In genomic region chr18:35950628-35950982, GRCh38 we compare ENCODE assay signal across 9 cellular contexts.
DNase-seq lines count a peak whose midpoint lies in the region; ATAC-seq and TF ChIP-seq lines count a peak whose summit lies in the region.
"Had no signal": no experiment of that assay in that cellular context is flagged by ENCODE, and none has a peak within 500 bp of the region (broad histone marks: within the 10 kb centered on the region; RNA-seq: fewer than 3 reads in every experiment).

No MANE protein-coding gene starts in this region.

- TF ChIP-seq CTCF in C4-2B (conservative IDR thresholded peaks at IDR 0.05) (peak; percentile 60), LNCaP clone FGC (IDR thresholded peaks at IDR 0.05; ENCODE audit: control insufficient read depth, extremely low read depth, insufficient read depth) (no peak)

- peaks cover 7% of the 10 kb centered on the region for H3K27me3 ChIP-seq in effector memory CD4-positive, alpha-beta T cell (replicated peaks; ENCODE audit: control insufficient read depth, insufficient read depth, low read length, poor library complexity, severe bottlenecking)
- H3K27me3 ChIP-seq in neuronal stem cell (ENCODE audit: control insufficient read depth in 3 of 3, insufficient read depth in 3 of 3, low read depth in 1 of 3, low read length in 3 of 3) (peaks cover 0 to 37% (median 10%) of the 10 kb centered on the region in 3 experiments), H7 (ENCODE audit: control insufficient read depth, insufficient read depth, low read length) (no peaks in the 10 kb centered on the region)

- H3K14ac ChIP-seq in neuronal stem cell (ENCODE audit: low read length): no peak overlapping the region

- no peak overlapping the region for H2BK120ac ChIP-seq in neuronal stem cell (ENCODE audit: low read depth, low read length)

- H3K4me3 ChIP-seq in LNCaP clone FGC (ENCODE audit: low read depth, low read length) (peak overlapping the region; percentile 50), neuronal stem cell (ENCODE audit: low read length in 2 of 2) (no peak overlapping the region), H7 (ENCODE audit: insufficient read depth, low read depth, low read length) (no peak overlapping the region)
- H3K4me3 ChIP-seq in effector memory CD4-positive, alpha-beta T cell (ENCODE audit: insufficient read depth, low read depth, low read length, poor library complexity, severe bottlenecking): peak overlapping the region; percentile 65

- H3K9me3 ChIP-seq in effector memory CD4-positive, alpha-beta T cell (ENCODE audit: control insufficient read depth, low read length): no peaks in the 10 kb centered on the region
- H3K9me3 ChIP-seq in neuronal stem cell (replicated peaks in 1 of 2; ENCODE audit: control insufficient read depth in 2 of 2, insufficient read depth in 1 of 2, low read depth in 1 of 2, low read length in 2 of 2): no peaks in the 10 kb centered on the region

- H3K4ac ChIP-seq in neuronal stem cell (ENCODE audit: low read length): no peak overlapping the region

- no peak overlapping the region for H2AK5ac ChIP-seq in neuronal stem cell (ENCODE audit: low read depth, low read length)

- H3K18ac ChIP-seq in neuronal stem cell (ENCODE audit: low read length): no peak overlapping the region

- H3K27ac ChIP-seq in C4-2B (no peak overlapping the region), neuronal stem cell (replicated peaks; ENCODE audit: low read length) (no peak overlapping the region)
- H3K27ac ChIP-seq in effector memory CD4-positive, alpha-beta T cell (ENCODE audit: insufficient read depth, low read length, poor library complexity, severe bottlenecking): no peak overlapping the region

- no peak overlapping the region for H4K91ac ChIP-seq in neuronal stem cell (ENCODE audit: low read depth, low read length, poor library complexity)

- H2BK15ac ChIP-seq in neuronal stem cell (ENCODE audit: low read length): no peak overlapping the region

- no peak overlapping the region for H4K8ac ChIP-seq in neuronal stem cell (ENCODE audit: low read depth, low read length)

- DNase-seq in LNCaP clone FGC (ENCODE audit: low read depth) (no peak), neuronal stem cell (ENCODE audit: low spot score) (no peak), foreskin melanocyte (no peak), H7 (no peak), AG08395 (ENCODE audit: low spot score) (no peak)
- no peak for DNase-seq in effector memory CD4-positive, alpha-beta T cell
- DNase-seq: cortex of kidney had no signal

- H3K9ac ChIP-seq in neuronal stem cell (ENCODE audit: low read depth, low read length, poor library complexity): no peak overlapping the region

- no peaks in the 10 kb centered on the region for H3K79me1 ChIP-seq in neuronal stem cell (ENCODE audit: low read depth, low read length)

- H3K4me2 ChIP-seq in neuronal stem cell (ENCODE audit: insufficient read depth, low read length, poor library complexity, severe bottlenecking): peak overlapping the region; percentile 81

- ATAC-seq in HG02870 (IDR thresholded peaks at IDR 0.05; ENCODE audit: unreplicated experiment): no peak

- WGBS in neuronal stem cell (ENCODE audit: extremely low coverage in 2 of 2, insufficient read length in 2 of 2, insufficient replicate concordance in 1 of 2), 2 donors: no CpG with 5 or more reads among the region's 6 CpGs

- no peak overlapping the region for H3K23ac ChIP-seq in neuronal stem cell (ENCODE audit: low read depth, low read length, poor library complexity)

- H2BK5ac ChIP-seq in neuronal stem cell (ENCODE audit: low read length): no peak overlapping the region

- peaks cover 6% of the 10 kb centered on the region for H3K4me1 ChIP-seq in effector memory CD4-positive, alpha-beta T cell (ENCODE audit: control insufficient read depth, insufficient read depth, low read length, poor library complexity, severe bottlenecking)
- H3K4me1 ChIP-seq in neuronal stem cell (ENCODE audit: control insufficient read depth in 2 of 2, insufficient read depth in 1 of 2, low read depth in 1 of 2, low read length in 2 of 2): no peaks in the 10 kb centered on the region

- no peaks in the 10 kb centered on the region for H3K36me3 ChIP-seq in effector memory CD4-positive, alpha-beta T cell (ENCODE audit: control insufficient read depth, insufficient read depth, low read length)
- H3K36me3 ChIP-seq in neuronal stem cell (replicated peaks in 1 of 2; ENCODE audit: control insufficient read depth in 2 of 2, insufficient read depth in 2 of 2, low read length in 2 of 2) (no peaks in the 10 kb centered on the region), H7 (replicated peaks; ENCODE audit: control insufficient read depth, insufficient read depth, low read length) (no peaks in the 10 kb centered on the region; the same call in 1 of the 2 replicates)

- H2AFZ ChIP-seq in neuronal stem cell (ENCODE audit: low read length): peak overlapping the region; percentile 97

- no peak overlapping the region for H2BK12ac ChIP-seq in neuronal stem cell (ENCODE audit: low read length)

Comparison
In these comparisons a context has a peak if more than half of its experiments do, and no peak if none do; other contexts are left out.
1. H3K4me3 ChIP-seq: peak in LNCaP clone FGC (single experiment) and effector memory CD4-positive, alpha-beta T cell (single experiment); none in neuronal stem cell (0 of 2) and H7 (single experiment).